In the genomic region with DNA sequence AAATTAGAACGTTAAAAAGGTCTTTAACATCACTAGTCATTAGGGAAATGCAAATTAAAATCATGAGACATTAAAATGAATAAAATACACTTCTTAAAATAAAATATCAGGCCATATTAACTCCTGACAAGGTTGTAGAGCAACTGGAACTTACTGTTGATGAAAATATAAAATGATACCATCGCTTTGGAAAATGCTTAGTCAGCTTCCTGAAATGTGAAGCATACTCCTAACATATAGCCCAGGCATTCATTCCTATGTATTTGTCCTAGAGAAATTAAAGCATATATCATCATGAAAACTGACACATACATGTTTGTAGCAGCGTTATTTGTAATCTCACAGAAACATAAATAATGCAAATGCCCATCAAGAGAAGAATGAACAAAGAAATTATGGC, we compare ENCODE assay signal across 7 cellular contexts.
"Had no signal": no experiment of that assay in that cellular context is flagged by ENCODE, and none has a peak within 500 bp of the region (broad histone marks: within the 10 kb centered on the region; RNA-seq: fewer than 3 reads in every experiment).

No MANE protein-coding gene starts in this region.

- H3K4me2 ChIP-seq: GM23338 had no signal

- DNase-seq: H7, HFFc6, KG1 had no signal

- ATAC-seq: GM23338, HCT116 had no signal

- H3K36me3 ChIP-seq: HAP-1 had no signal

- H3K4me3 ChIP-seq: GM23338, HAP-1 had no signal

- H3K9me3 ChIP-seq: HAP-1 had no signal

- H2AFZ ChIP-seq: GM23338 had no signal

- H3K27ac ChIP-seq: HL-60 had no signal
